25 cellular contexts compared by ENCODE assay signal in genomic region chr17:60713619-60714018, GRCh38. TPM values are rescaled to one million over a fixed set of nuclear protein-coding genes. Genes with fewer than 3 reads are reported as not detected.
DNase-seq lines count a peak whose midpoint lies in the region; ATAC-seq, FAIRE-seq and TF ChIP-seq lines count a peak whose summit lies in the region.
"Had no signal": no experiment of that assay in that cellular context is flagged by ENCODE, and none has a peak within 500 bp of the region (broad histone marks: within the 10 kb centered on the region; RNA-seq: fewer than 3 reads in every experiment).

No MANE protein-coding gene starts in this region.

- POLR2A ChIA-PET in A549 (lab: Yijun Ruan, JAX): no interaction called here

- H3K4me3 Mint-ChIP-seq in T-helper 17 cell: no peak overlapping the region
- H3K4me3 Mint-ChIP-seq: CD14-positive monocyte; CD4-positive, alpha-beta memory T cell; CD4-positive, CD25-positive, alpha-beta regulatory T cell; CD8-positive, alpha-beta memory T cell had no signal

- no peaks in the 10 kb centered on the region for H3K36me3 ChIP-seq in colonic mucosa
- H3K36me3 ChIP-seq: BE2C had no signal

- H3K27ac Mint-ChIP-seq in T-helper 17 cell: no peak overlapping the region
- H3K27ac Mint-ChIP-seq: CD14-positive monocyte; CD4-positive, CD25-positive, alpha-beta regulatory T cell had no signal

- no peak overlapping the region for H3K9ac ChIP-seq in colonic mucosa (ENCODE audit: low read depth in 2 of 2, low read length in 2 of 2)
- H3K9ac ChIP-seq: BLaER1 had no signal

- no peaks in the 10 kb centered on the region for H3K27me3 ChIP-seq in colonic mucosa
- H3K27me3 ChIP-seq: BE2C, BLaER1 had no signal

- peaks cover 4% of the 10 kb centered on the region for H3K4me1 Mint-ChIP-seq in T-helper 17 cell
- H3K4me1 Mint-ChIP-seq: CD14-positive monocyte; CD4-positive, alpha-beta memory T cell; CD8-positive, alpha-beta memory T cell had no signal

- no peak overlapping the region for H3K4me2 ChIP-seq in A549
- H3K4me2 ChIP-seq: BLaER1 had no signal

- FAIRE-seq in A549 (lab: Jason Lieb, UNC): peak; percentile 88
- peak; percentile 42 for FAIRE-seq in HTR-8/SVneo (lab: Jason Lieb, UNC)
- peak; percentile 90 for FAIRE-seq in urothelium cell line (lab: Jason Lieb, UNC)
- FAIRE-seq: GM12878 had no signal

- peaks cover 6% of the 10 kb centered on the region for H3K36me3 Mint-ChIP-seq in T-helper 17 cell (ENCODE audit: low read depth)

- no peak for TF ChIP-seq CTCF in A549 (IDR thresholded peaks at IDR 0.05)
- no peak for TF ChIP-seq CTCF in colonic mucosa (IDR thresholded peaks at IDR 0.05)

- H3K9me3 ChIP-seq in A549: no peaks in the 10 kb centered on the region
- no peaks in the 10 kb centered on the region for H3K9me3 ChIP-seq in T-helper 17 cell (ENCODE audit: control insufficient read depth, low read length, poor library complexity, severe bottlenecking)
- no peaks in the 10 kb centered on the region for H3K9me3 ChIP-seq in colonic mucosa
- H3K9me3 ChIP-seq: BE2C, BLaER1 had no signal

- DNase-seq in A549 (ENCODE audit: low read depth in 1 of 2, low spot score in 1 of 2) (no peak), HTR-8/SVneo (ENCODE audit: insufficient read length, low spot score) (no peak), NCI-H526 treated with DMSO at 0.1 percent for 48 hours (lab: John Stamatoyannopoulos, UW) (peak; percentile 84), urothelium cell line (ENCODE audit: low spot score) (no peak), T-helper 17 cell (no peak), colonic mucosa (no peak), T1000 (lab: John Stamatoyannopoulos, UW) (no peak)
- DNase-seq: ACHN; BE2C; C1 segment of cervical spinal cord; CD4-positive, alpha-beta memory T cell; CD4-positive, CD25-positive, alpha-beta regulatory T cell; CD8-positive, alpha-beta memory T cell; COR-L47; DMS 273 treated with DMSO at 0.1 percent for 48 hours; DMS153; DMS53; DMS79; DND-41; EL; GDM1 had no signal

- H3K4me3 ChIP-seq in A549 (no peak overlapping the region), colonic mucosa (no peak overlapping the region)
- H3K4me3 ChIP-seq: BLaER1, GM12878 had no signal

- no peak for TF ChIP-seq EP300 in A549 (IDR thresholded peaks at IDR 0.05)

- H3K4me1 ChIP-seq in A549 (peaks cover 14% of the 10 kb centered on the region), colonic mucosa (no peaks in the 10 kb centered on the region)
- H3K4me1 ChIP-seq: BE2C, BLaER1 had no signal

- H3K27ac ChIP-seq in A549 (no peak overlapping the region), colonic mucosa (no peak overlapping the region)
- H3K27ac ChIP-seq: 22Rv1, BLaER1 had no signal

- ATAC-seq in A549: no peak
- ATAC-seq in T-helper 17 cell: no peak
- ATAC-seq: GM12878 had no signal

- intact Hi-C loops in colonic mucosa (cut with DNase I): no loop called here

- H3K27me3 Mint-ChIP-seq in T-helper 17 cell: no peaks in the 10 kb centered on the region
- H3K27me3 Mint-ChIP-seq: CD4-positive, alpha-beta memory T cell; CD4-positive, CD25-positive, alpha-beta regulatory T cell; CD8-positive, alpha-beta memory T cell had no signal

- WGBS in A549 (ENCODE audit: missing lambda C conversion rate): 90% methylated on average over 2 of the region's 2 CpGs

- CTCF ChIA-PET in A549 (lab: Yijun Ruan, JAX): no interaction called here

- no peak for TF ChIP-seq POLR2A in A549 (IDR thresholded peaks at IDR 0.05; ENCODE audit: low read length)

- no peak for TF ChIP-seq RAD21 in A549 (conservative IDR thresholded peaks at IDR 0.05 in 1 of 2, IDR thresholded peaks at IDR 0.05 in 1 of 2)

TF ChIP-seq in A549, 52 proteins besides CTCF, POLR2A, EP300 and RAD21:
- TF ChIP-seq FOSL2 (IDR thresholded peaks at IDR 0.05) (no peak), FOSL2 (CRISPR knock-in tag; IDR thresholded peaks at IDR 0.05) (no peak), RARB (CRISPR knock-in tag; IDR thresholded peaks at IDR 0.05) (no peak), HOXB13 (CRISPR knock-in tag; IDR thresholded peaks at IDR 0.05; ENCODE audit: low read depth) (no peak), POLR2AphosphoS2 (conservative IDR thresholded peaks at IDR 0.05; ENCODE audit: low read length) (no peak), ZNF302 (CRISPR knock-in tag; IDR thresholded peaks at IDR 0.05) (no peak), NFE2L2 (conservative IDR thresholded peaks at IDR 0.05; ENCODE audit: low read length) (no peak), HDAC2 (IDR thresholded peaks at IDR 0.05) (no peak), PBX3 (IDR thresholded peaks at IDR 0.05) (no peak), MYC (IDR thresholded peaks at IDR 0.05; ENCODE audit: borderline replicate concordance, low read length) (no peak), PHF8 (IDR thresholded peaks at IDR 0.05; ENCODE audit: borderline replicate concordance, low read depth) (no peak), CBX8 (IDR thresholded peaks at IDR 0.05) (no peak), HOXA7 (CRISPR knock-in tag; IDR thresholded peaks at IDR 0.05) (no peak), EHF (CRISPR knock-in tag; IDR thresholded peaks at IDR 0.05) (no peak), ZC3H11A (IDR thresholded peaks at IDR 0.05) (no peak), MAZ (IDR thresholded peaks at IDR 0.05; ENCODE audit: borderline replicate concordance, low read depth, low read length) (no peak), FOXS1 (CRISPR knock-in tag; IDR thresholded peaks at IDR 0.05) (no peak), ZSCAN20 (CRISPR knock-in tag; IDR thresholded peaks at IDR 0.05) (no peak), ZFP36 (IDR thresholded peaks at IDR 0.05; ENCODE audit: borderline replicate concordance, partially characterized antibody) (no peak)

RNA-seq across cellular contexts. Expression of gene BCAS3, which starts 36.0 kb away (rescaled TPM):
- polyA plus RNA-seq in A549 (2011; rRNA removed) (43.4 and 86.6 TPM in 2 replicates), A549 (2017; fragmentation: RNase III; extraction: RNeasy Plus Mini Kit Qiagen cat#74134 plus additional on column Dnase treatment) (14.7 to 18.0 TPM (median 15.6 TPM) in 3 replicates)
- 8.0 and 10.4 TPM in 2 replicates for polyA plus RNA-seq in A549 (2012; cell fraction: cytosol; rRNA removed)
- polyA plus RNA-seq in A549 (2012; cell fraction: nucleus; rRNA removed): 11.4 and 20.1 TPM in 2 replicates
- polyA minus RNA-seq in A549 (2011; rRNA and poly(A)+ RNA removed): 332 and 356 TPM in 2 replicates
- total RNA-seq in T-helper 17 cell (10 to 100 TPM; 39.0 to 50.0 TPM), colonic mucosa (10 to 100 TPM; 11.0 to 17.8 TPM)
